7 cellular contexts compared by ENCODE assay signal in genomic region chrX:66096987-66097386, GRCh38. TPM values are rescaled to one million over a fixed set of nuclear protein-coding genes. Genes with fewer than 3 reads are reported as not detected.
"Had no signal": no experiment of that assay in that cellular context is flagged by ENCODE, and none has a peak within 500 bp of the region (broad histone marks: within the 10 kb centered on the region; RNA-seq: fewer than 3 reads in every experiment).

No MANE protein-coding gene starts in this region.

RNA-seq across cellular contexts. Expression of gene VSIG4, which starts 57.1 kb away (rescaled TPM):
- total RNA-seq: GM23248, GM23338, H1, H4, H7, H9, HFFc6 had no signal
- polyA plus RNA-seq: GM23248, GM23338, H1 had no signal
